8 cellular contexts compared by ENCODE assay signal in genomic region chrX:2819345-2820130, GRCh38. TPM values are rescaled to one million over a fixed set of nuclear protein-coding genes. Genes with fewer than 3 reads are reported as not detected.
DNase-seq lines count a peak whose midpoint lies in the region; ATAC-seq and TF ChIP-seq lines count a peak whose summit lies in the region.

No MANE protein-coding gene starts in this region.

- TF ChIP-seq RAD21 in Ishikawa (IDR thresholded peaks at IDR 0.05; ENCODE audit: low read depth): peak; percentile 54

- ATAC-seq in GM18505 (IDR thresholded peaks at IDR 0.05; ENCODE audit: unreplicated experiment) (no peak), GM18868 (IDR thresholded peaks at IDR 0.05; ENCODE audit: unreplicated experiment) (no peak)
- no peak for ATAC-seq in stimulated activated naive CD8-positive, alpha-beta T cell treated with anti-CD3 and anti-CD28 coated beads, Interleukin-15, Interleukin-2, amounts not matched to agents 100 U/mL and 50 U/mL, for 24 hours
- ATAC-seq in activated T-helper 17 cell treated with anti-CD3 and anti-CD28 coated beads, Interleukin-2, amount 50 U/mL, for 72 hours (replicated peaks): no peak

- H3K4me3 Mint-ChIP-seq in activated T-helper 17 cell treated with anti-CD3 and anti-CD28 coated beads, Interleukin-2, amount 50 U/mL, for 72 hours: no peak overlapping the region

- no peak overlapping the region for H3K27ac Mint-ChIP-seq in activated T-helper 17 cell treated with anti-CD3 and anti-CD28 coated beads, Interleukin-2, amount 50 U/mL, for 72 hours

- TF ChIP-seq POLR2A in GM18505 (IDR thresholded peaks at IDR 0.05; ENCODE audit: borderline replicate concordance, extremely low read depth, insufficient read depth, insufficient read length): no peak

- H3K27me3 Mint-ChIP-seq in activated T-helper 17 cell treated with anti-CD3 and anti-CD28 coated beads, Interleukin-2, amount 50 U/mL, for 72 hours: peaks cover 2% of the 10 kb centered on the region

- DNase-seq in ELR (ENCODE audit: low read depth) (peak; percentile 34), amniotic epithelial cell (ENCODE audit: low read depth) (peak; percentile 38), lung microvascular endothelial cell (ENCODE audit: low read depth in 2 of 2) (peak; percentile 44 to 72)
- DNase-seq in stimulated activated naive CD8-positive, alpha-beta T cell treated with anti-CD3 and anti-CD28 coated beads, Interleukin-15, Interleukin-2, amounts not matched to agents 100 U/mL and 50 U/mL, for 24 hours: no peak

- no peaks in the 10 kb centered on the region for H3K9me3 Mint-ChIP-seq in activated T-helper 17 cell treated with anti-CD3 and anti-CD28 coated beads, Interleukin-2, amount 50 U/mL, for 72 hours

- TF ChIP-seq EP300 in Ishikawa (IDR thresholded peaks at IDR 0.05; ENCODE audit: borderline replicate concordance): no peak

- H3K4me1 Mint-ChIP-seq in activated T-helper 17 cell treated with anti-CD3 and anti-CD28 coated beads, Interleukin-2, amount 50 U/mL, for 72 hours: no peaks in the 10 kb centered on the region

- no peaks in the 10 kb centered on the region for H3K36me3 Mint-ChIP-seq in activated T-helper 17 cell treated with anti-CD3 and anti-CD28 coated beads, Interleukin-2, amount 50 U/mL, for 72 hours (ENCODE audit: low read depth)

TF ChIP-seq in Ishikawa, 13 proteins besides CTCF, POLR2A, EP300 and RAD21:
- TF ChIP-seq REST (IDR thresholded peaks at IDR 0.05; ENCODE audit: low read depth): no peak
- TF ChIP-seq USF1 (IDR thresholded peaks at IDR 0.05): no peak
- TF ChIP-seq CEBPB (IDR thresholded peaks at IDR 0.05): no peak
- TF ChIP-seq TCF12 (IDR thresholded peaks at IDR 0.05; ENCODE audit: low read depth): no peak
- no peak for TF ChIP-seq TEAD4 (IDR thresholded peaks at IDR 0.05)
- TF ChIP-seq MAX (IDR thresholded peaks at IDR 0.05): no peak
- no peak for TF ChIP-seq ZBTB7A (IDR thresholded peaks at IDR 0.05; ENCODE audit: low read depth)
- no peak for TF ChIP-seq NFIC (IDR thresholded peaks at IDR 0.05)
- no peak for TF ChIP-seq TAF1 (IDR thresholded peaks at IDR 0.05; ENCODE audit: low read depth)
- no peak for TF ChIP-seq FOXM1 (IDR thresholded peaks at IDR 0.05; ENCODE audit: borderline replicate concordance, low read depth)
- TF ChIP-seq EGR1 (IDR thresholded peaks at IDR 0.05): no peak
- no peak for TF ChIP-seq CREB1 (IDR thresholded peaks at IDR 0.05; ENCODE audit: low read depth)
- TF ChIP-seq YY1 (IDR thresholded peaks at IDR 0.05; ENCODE audit: low read depth): no peak

RNA-seq across cellular contexts. Expression of gene GYG2, which starts 9.2 kb away (rescaled TPM):
- total RNA-seq in lung microvascular endothelial cell: 0.22 and 0.40 TPM in 2 replicates
- not detected for total RNA-seq in activated T-helper 17 cell treated with anti-CD3 and anti-CD28 coated beads, Interleukin-2, amount 50 U/mL, for 72 hours
